28 cellular contexts compared by ENCODE assay signal in the genomic region with DNA sequence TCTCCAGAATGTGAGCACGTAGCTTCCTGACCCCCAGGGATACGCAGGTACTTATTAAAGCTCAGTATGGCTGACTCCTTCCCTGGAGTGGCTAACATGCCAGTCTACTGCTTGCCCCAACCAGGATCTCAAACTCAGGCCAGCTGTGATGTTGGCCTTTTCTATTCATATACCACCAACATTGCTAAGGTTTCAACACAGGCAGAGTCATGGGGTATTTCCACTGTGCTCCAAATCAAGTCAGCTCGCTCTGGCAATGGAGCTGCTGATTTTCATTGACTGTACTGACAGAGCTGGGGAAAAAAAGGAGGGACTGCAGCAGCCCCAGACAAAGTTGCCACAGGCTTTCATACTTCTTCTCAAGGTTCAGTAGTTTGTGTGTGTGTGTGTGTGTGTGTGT.
DNase-seq lines count a peak whose midpoint lies in the region; ATAC-seq, FAIRE-seq and TF ChIP-seq lines count a peak whose summit lies in the region.
"Had no signal": no experiment of that assay in that cellular context is flagged by ENCODE, and none has a peak within 500 bp of the region (broad histone marks: within the 10 kb centered on the region; RNA-seq: fewer than 3 reads in every experiment).

No MANE protein-coding gene starts in this region.

- WGBS in stomach, 5 donors, result 92 to 98% (median 96%) methylated on average over 3 of the region's 3 CpGs

- DNase-seq in AG04450 (ENCODE audit: low read depth, low spot score) (no peak), HTR-8/SVneo (ENCODE audit: insufficient read length, low spot score) (no peak), chondrocyte (ENCODE audit: low spot score) (no peak), islet precursor cell (peak; percentile 47), T-helper 1 cell (no peak), NCI-H345 (lab: John Stamatoyannopoulos, UW) (no peak), stomach (no peak)
- DNase-seq: activated CD4-positive, alpha-beta T cell treated with anti-CD3 and anti-CD28 coated beads for 48 hours; activated naive CD4-positive, alpha-beta T cell treated with anti-CD3 and anti-CD28 coated beads, Interleukin-2, amount 50 U/mL, for 16 hours; activated T-cell treated with anti-CD3 and anti-CD28 coated beads, Interleukin-2, amount 50 U/mL, for 72 hours; effector memory CD8-positive, alpha-beta T cell; H7; head of caudate nucleus; left colon; natural killer cell; NCI-H1694; NCI-H82; SHP77 treated with DMSO at 0.1 percent for 48 hours had no signal

- peak overlapping the region; percentile 74 for H3K27ac Mint-ChIP-seq in chondrocyte (ENCODE audit: unreplicated experiment)
- H3K27ac Mint-ChIP-seq: activated T-cell treated with anti-CD3 and anti-CD28 coated beads, Interleukin-2, amount 50 U/mL, for 72 hours; CD14-positive monocyte; effector memory CD8-positive, alpha-beta T cell; natural killer cell; T-helper 1 cell treated with Interleukin-12 subunit alpha and Interleukin-12 subunit beta and Interleukin-4 antibody, amounts not matched to agents 30 μg/mL and 1 μg/mL, for 36 hours had no signal

- peaks cover 49% of the 10 kb centered on the region for H3K4me1 Mint-ChIP-seq in chondrocyte (ENCODE audit: low read depth)
- H3K4me1 Mint-ChIP-seq: CD14-positive monocyte, natural killer cell had no signal

- H3K9me3 Mint-ChIP-seq in chondrocyte (ENCODE audit: low read depth), result peaks cover 5% of the 10 kb centered on the region
- H3K9me3 Mint-ChIP-seq: effector memory CD8-positive, alpha-beta T cell; T-helper 1 cell treated with Interleukin-12 subunit alpha and Interleukin-12 subunit beta and Interleukin-4 antibody, amounts not matched to agents 30 μg/mL and 1 μg/mL, for 36 hours had no signal

- H3K36me3 ChIP-seq in stomach, result no peaks in the 10 kb centered on the region
- H3K36me3 ChIP-seq: esophagus muscularis mucosa, suprapubic skin had no signal

- no peak overlapping the region for H3K4me3 ChIP-seq in AG04450 (ENCODE audit: low read depth, low read length)
- no peak overlapping the region for H3K4me3 ChIP-seq in stomach
- H3K4me3 ChIP-seq: A549, esophagus muscularis mucosa, suprapubic skin had no signal

- POLR2A ChIA-PET in AG04450 (lab: Yijun Ruan, JAX), result no interaction called here

- no peaks in the 10 kb centered on the region for H3K4me1 ChIP-seq in stomach
- H3K4me1 ChIP-seq: A549, esophagus muscularis mucosa, parathyroid adenoma, suprapubic skin had no signal

- CTCF ChIA-PET in AG04450 (lab: Charles Lee), result interaction anchor here (0.8 kb wide), 1 partner anchor 138 kb away, joined by 3 read pairs; no protein-coding TSS in a partner anchor

- H3K27me3 Mint-ChIP-seq in chondrocyte (ENCODE audit: low read depth), result no peaks in the 10 kb centered on the region
- H3K27me3 Mint-ChIP-seq: effector memory CD8-positive, alpha-beta T cell had no signal

- intact Hi-C loops in stomach (cut with DNase I; ENCODE audit: low total_unique reads), result no loop called here

- no peak for TF ChIP-seq POLR2A in stomach (IDR thresholded peaks at IDR 0.05)

- no peak for TF ChIP-seq EP300 in stomach (IDR thresholded peaks at IDR 0.05)

- H3K4me3 Mint-ChIP-seq in chondrocyte (ENCODE audit: unreplicated experiment), result no peak overlapping the region
- H3K4me3 Mint-ChIP-seq: activated T-cell treated with anti-CD3 and anti-CD28 coated beads, Interleukin-2, amount 50 U/mL, for 72 hours; CD14-positive monocyte; effector memory CD8-positive, alpha-beta T cell; natural killer cell; T-helper 1 cell treated with Interleukin-12 subunit alpha and Interleukin-12 subunit beta and Interleukin-4 antibody, amounts not matched to agents 30 μg/mL and 1 μg/mL, for 36 hours had no signal

- H3K27ac ChIP-seq in AG04450 (ENCODE audit: low read depth, low read length) (peak overlapping the region; percentile 58), stomach (no peak overlapping the region)
- H3K27ac ChIP-seq: A549, esophagus muscularis mucosa, KMS-11, parathyroid adenoma, suprapubic skin had no signal

- no peak for ATAC-seq in GM19324 (IDR thresholded peaks at IDR 0.05; ENCODE audit: low FRiP score, unreplicated experiment)
- ATAC-seq: A549; activated T-cell treated with anti-CD3 and anti-CD28 coated beads, Interleukin-2, amount 50 U/mL, for 72 hours; effector memory CD8-positive, alpha-beta T cell; left colon; natural killer cell; sciatic nerve had no signal

- H3K27me3 ChIP-seq in AG04450 (ENCODE audit: control insufficient read depth, insufficient read depth, low read length) (no peaks in the 10 kb centered on the region), stomach (no peaks in the 10 kb centered on the region)
- H3K27me3 ChIP-seq: esophagus muscularis mucosa, suprapubic skin had no signal

- TF ChIP-seq CTCF in AG04450 (IDR thresholded peaks at IDR 0.05; ENCODE audit: low read depth, low read length) (no peak), chondrocyte (IDR thresholded peaks at IDR 0.05) (no peak), stomach (IDR thresholded peaks at IDR 0.05) (no peak)

- FAIRE-seq in HTR-8/SVneo (lab: Jason Lieb, UNC), result peak; percentile 33
- FAIRE-seq: A549, colon had no signal

- peaks cover 3% of the 10 kb centered on the region for H3K36me3 Mint-ChIP-seq in chondrocyte (ENCODE audit: low read depth)
- H3K36me3 Mint-ChIP-seq: CD14-positive monocyte, natural killer cell had no signal

- H3K9me3 ChIP-seq in AG04450 (ENCODE audit: control insufficient read depth, insufficient read depth, low read length) (no peaks in the 10 kb centered on the region), stomach (no peaks in the 10 kb centered on the region)
- H3K9me3 ChIP-seq: A549, esophagus muscularis mucosa, suprapubic skin had no signal
